ENCODE assay signal across 1 cellular context in the genomic region with DNA sequence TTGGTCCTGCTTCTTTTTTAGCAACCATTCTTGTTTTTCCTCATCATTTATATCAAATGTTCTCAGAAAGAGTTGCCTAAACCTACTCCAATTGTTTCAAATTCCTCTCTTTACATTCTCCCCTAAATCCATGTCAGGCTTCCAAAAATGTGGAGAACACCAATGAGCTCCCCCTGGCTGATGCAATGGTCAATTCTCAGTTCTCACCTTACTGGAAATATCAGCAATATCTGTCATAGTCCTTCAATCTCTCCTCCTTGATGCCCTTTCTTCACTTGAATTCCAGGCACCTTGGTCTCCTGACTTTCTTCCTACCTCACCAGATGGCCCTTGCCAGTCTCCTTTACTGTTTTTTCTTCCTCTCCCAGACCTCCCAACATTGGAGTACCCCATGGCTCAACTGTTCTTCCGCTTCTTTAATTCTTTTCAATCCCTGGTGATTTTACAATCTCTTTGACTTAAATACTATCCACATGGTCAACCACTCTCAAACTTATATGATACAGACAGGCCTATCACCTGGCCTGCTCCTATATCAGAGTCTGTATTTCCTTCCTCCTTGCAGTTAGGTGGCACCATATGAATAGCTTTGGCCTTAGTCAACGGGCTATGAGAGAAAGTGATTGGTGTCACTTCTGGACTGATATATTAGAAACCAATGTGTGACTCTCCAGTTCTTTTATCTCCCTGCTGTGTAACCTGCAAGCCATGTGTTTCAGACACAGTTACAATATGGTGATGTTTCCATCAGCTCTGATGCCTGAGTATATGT.
TF ChIP-seq lines count a peak whose summit lies in the region.

No MANE protein-coding gene starts in this region.

TF ChIP-seq in K562, 482 proteins besides CTCF, POLR2A, EP300 and RAD21:
- TF ChIP-seq TEAD2 (tag; IDR thresholded peaks at IDR 0.05) (no peak), STAG1 (CRISPR knock-in tag; IDR thresholded peaks at IDR 0.05; ENCODE audit: borderline replicate concordance) (no peak), SMARCA4 (IDR thresholded peaks at IDR 0.05) (peak; percentile 22; the same call in 1 of the 2 replicates), FOXJ3 (CRISPR knock-in tag; IDR thresholded peaks at IDR 0.05) (no peak), CEBPG (CRISPR knock-in tag; IDR thresholded peaks at IDR 0.05) (no peak), CEBPG (tag; conservative IDR thresholded peaks at IDR 0.05 in 1 of 2, IDR thresholded peaks at IDR 0.05 in 1 of 2) (peak in 1 of 2 experiments; percentile 61; a peak in 2 of 4 replicates), STAT5B (CRISPR knock-in tag; IDR thresholded peaks at IDR 0.05) (no peak), ZSCAN32 (CRISPR knock-in tag; IDR thresholded peaks at IDR 0.05) (0 out of 2 replicates have a peak, but pooled peaks have one; percentile 28), RUNX1 (IDR thresholded peaks at IDR 0.05; ENCODE audit: low read depth) (no peak)
- TF ChIP-seq, protein P1, sequence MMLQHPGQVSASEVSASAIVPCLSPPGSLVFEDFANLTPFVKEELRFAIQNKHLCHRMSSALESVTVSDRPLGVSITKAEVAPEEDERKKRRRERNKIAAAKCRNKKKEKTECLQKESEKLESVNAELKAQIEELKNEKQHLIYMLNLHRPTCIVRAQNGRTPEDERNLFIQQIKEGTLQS (IDR thresholded peaks at IDR 0.05) = 0 out of 2 replicates have a peak, but pooled peaks have one; percentile 22
- TF ChIP-seq, protein P1 (CRISPR knock-in tag; conservative IDR thresholded peaks at IDR 0.05) = no peak
- TF ChIP-seq, protein P2, sequence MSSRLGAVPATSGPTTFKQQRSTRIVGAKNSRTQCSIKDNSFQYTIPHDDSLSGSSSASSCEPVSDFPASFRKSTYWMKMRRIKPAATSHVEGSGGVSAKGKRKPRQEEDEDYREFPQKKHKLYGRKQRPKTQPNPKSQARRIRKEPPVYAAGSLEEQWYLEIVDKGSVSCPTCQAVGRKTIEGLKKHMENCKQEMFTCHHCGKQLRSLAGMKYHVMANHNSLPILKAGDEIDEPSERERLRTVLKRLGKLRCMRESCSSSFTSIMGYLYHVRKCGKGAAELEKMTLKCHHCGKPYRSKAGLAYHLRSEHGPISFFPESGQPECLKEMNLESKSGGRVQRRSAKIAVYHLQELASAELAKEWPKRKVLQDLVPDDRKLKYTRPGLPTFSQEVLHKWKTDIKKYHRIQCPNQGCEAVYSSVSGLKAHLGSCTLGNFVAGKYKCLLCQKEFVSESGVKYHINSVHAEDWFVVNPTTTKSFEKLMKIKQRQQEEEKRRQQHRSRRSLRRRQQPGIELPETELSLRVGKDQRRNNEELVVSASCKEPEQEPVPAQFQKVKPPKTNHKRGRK (tag; IDR thresholded peaks at IDR 0.05) = no peak
- TF ChIP-seq, protein P3, sequence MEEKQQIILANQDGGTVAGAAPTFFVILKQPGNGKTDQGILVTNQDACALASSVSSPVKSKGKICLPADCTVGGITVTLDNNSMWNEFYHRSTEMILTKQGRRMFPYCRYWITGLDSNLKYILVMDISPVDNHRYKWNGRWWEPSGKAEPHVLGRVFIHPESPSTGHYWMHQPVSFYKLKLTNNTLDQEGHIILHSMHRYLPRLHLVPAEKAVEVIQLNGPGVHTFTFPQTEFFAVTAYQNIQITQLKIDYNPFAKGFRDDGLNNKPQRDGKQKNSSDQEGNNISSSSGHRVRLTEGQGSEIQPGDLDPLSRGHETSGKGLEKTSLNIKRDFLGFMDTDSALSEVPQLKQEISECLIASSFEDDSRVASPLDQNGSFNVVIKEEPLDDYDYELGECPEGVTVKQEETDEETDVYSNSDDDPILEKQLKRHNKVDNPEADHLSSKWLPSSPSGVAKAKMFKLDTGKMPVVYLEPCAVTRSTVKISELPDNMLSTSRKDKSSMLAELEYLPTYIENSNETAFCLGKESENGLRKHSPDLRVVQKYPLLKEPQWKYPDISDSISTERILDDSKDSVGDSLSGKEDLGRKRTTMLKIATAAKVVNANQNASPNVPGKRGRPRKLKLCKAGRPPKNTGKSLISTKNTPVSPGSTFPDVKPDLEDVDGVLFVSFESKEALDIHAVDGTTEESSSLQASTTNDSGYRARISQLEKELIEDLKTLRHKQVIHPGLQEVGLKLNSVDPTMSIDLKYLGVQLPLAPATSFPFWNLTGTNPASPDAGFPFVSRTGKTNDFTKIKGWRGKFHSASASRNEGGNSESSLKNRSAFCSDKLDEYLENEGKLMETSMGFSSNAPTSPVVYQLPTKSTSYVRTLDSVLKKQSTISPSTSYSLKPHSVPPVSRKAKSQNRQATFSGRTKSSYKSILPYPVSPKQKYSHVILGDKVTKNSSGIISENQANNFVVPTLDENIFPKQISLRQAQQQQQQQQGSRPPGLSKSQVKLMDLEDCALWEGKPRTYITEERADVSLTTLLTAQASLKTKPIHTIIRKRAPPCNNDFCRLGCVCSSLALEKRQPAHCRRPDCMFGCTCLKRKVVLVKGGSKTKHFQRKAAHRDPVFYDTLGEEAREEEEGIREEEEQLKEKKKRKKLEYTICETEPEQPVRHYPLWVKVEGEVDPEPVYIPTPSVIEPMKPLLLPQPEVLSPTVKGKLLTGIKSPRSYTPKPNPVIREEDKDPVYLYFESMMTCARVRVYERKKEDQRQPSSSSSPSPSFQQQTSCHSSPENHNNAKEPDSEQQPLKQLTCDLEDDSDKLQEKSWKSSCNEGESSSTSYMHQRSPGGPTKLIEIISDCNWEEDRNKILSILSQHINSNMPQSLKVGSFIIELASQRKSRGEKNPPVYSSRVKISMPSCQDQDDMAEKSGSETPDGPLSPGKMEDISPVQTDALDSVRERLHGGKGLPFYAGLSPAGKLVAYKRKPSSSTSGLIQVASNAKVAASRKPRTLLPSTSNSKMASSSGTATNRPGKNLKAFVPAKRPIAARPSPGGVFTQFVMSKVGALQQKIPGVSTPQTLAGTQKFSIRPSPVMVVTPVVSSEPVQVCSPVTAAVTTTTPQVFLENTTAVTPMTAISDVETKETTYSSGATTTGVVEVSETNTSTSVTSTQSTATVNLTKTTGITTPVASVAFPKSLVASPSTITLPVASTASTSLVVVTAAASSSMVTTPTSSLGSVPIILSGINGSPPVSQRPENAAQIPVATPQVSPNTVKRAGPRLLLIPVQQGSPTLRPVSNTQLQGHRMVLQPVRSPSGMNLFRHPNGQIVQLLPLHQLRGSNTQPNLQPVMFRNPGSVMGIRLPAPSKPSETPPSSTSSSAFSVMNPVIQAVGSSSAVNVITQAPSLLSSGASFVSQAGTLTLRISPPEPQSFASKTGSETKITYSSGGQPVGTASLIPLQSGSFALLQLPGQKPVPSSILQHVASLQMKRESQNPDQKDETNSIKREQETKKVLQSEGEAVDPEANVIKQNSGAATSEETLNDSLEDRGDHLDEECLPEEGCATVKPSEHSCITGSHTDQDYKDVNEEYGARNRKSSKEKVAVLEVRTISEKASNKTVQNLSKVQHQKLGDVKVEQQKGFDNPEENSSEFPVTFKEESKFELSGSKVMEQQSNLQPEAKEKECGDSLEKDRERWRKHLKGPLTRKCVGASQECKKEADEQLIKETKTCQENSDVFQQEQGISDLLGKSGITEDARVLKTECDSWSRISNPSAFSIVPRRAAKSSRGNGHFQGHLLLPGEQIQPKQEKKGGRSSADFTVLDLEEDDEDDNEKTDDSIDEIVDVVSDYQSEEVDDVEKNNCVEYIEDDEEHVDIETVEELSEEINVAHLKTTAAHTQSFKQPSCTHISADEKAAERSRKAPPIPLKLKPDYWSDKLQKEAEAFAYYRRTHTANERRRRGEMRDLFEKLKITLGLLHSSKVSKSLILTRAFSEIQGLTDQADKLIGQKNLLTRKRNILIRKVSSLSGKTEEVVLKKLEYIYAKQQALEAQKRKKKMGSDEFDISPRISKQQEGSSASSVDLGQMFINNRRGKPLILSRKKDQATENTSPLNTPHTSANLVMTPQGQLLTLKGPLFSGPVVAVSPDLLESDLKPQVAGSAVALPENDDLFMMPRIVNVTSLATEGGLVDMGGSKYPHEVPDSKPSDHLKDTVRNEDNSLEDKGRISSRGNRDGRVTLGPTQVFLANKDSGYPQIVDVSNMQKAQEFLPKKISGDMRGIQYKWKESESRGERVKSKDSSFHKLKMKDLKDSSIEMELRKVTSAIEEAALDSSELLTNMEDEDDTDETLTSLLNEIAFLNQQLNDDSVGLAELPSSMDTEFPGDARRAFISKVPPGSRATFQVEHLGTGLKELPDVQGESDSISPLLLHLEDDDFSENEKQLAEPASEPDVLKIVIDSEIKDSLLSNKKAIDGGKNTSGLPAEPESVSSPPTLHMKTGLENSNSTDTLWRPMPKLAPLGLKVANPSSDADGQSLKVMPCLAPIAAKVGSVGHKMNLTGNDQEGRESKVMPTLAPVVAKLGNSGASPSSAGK (IDR thresholded peaks at IDR 0.05) = 0 out of 2 replicates have a peak, but pooled peaks have one; percentile 11
TF ChIP-seq in K562: peak in this region for 5.
